8 cellular contexts compared by ENCODE assay signal in the genomic region with DNA sequence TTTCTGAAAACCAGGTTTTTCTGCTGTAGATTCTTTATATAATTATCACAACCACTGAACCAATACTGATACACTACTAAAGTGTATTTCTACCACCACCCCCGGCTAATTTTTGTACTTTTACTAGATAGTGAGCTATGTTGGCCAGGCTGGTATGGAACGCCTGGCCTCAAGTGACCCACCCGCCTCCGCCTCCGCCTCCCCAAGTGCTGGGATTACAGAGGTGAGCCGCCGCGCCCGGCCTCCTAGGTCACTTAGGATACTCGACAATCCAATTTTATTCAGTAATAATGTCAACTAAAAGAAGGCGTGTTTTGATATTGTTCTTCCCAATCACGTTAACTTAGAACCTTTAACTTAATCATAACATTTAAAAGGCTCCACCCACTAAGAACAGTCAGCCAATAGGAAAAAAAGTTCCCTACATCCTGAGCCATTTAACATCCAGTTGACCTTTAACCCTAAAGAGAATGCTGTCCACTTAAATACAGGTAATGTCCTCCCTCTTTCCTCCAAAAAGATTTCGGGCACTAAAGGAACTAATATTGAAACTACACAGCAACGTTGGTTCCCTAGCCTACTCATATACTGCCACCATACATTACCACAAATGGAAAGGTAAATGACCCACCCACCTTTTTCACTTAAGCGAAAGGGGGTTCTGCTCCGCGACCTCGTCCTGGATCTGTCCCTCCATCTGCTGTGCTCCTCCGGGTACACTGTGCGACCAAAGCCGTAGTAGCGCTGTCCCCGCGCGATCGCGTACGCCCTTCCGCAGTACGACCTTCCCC. TPM values are rescaled to one million over a fixed set of nuclear protein-coding genes. Genes with fewer than 3 reads are reported as not detected.
DNase-seq lines count a peak whose midpoint lies in the region; ATAC-seq lines count a peak whose summit lies in the region.

No MANE protein-coding gene starts in this region.

- peak overlapping the region; percentile 97 for H3K27ac ChIP-seq in epithelial cell of prostate

- H3K27me3 Mint-ChIP-seq in activated naive CD4-positive, alpha-beta T cell treated with anti-CD3 and anti-CD28 coated beads, Interleukin-2, amount 50 U/mL, for 24 hours = no peaks in the 10 kb centered on the region
- H3K27me3 Mint-ChIP-seq in naive thymus-derived CD8-positive, alpha-beta T cell = peaks cover 0 to 4% (median 0%) of the 10 kb centered on the region in 5 donors

- peaks cover 55% of the 10 kb centered on the region for H3K4me1 Mint-ChIP-seq in activated naive CD4-positive, alpha-beta T cell treated with anti-CD3 and anti-CD28 coated beads, Interleukin-2, amount 50 U/mL, for 24 hours
- peaks cover 20 to 64% (median 59%) of the 10 kb centered on the region in 4 donors for H3K4me1 Mint-ChIP-seq in naive thymus-derived CD8-positive, alpha-beta T cell

- ATAC-seq in naive thymus-derived CD8-positive, alpha-beta T cell = peak in 1 of 2 donors; percentile 8

- POLR2A ChIA-PET in naive thymus-derived CD8-positive, alpha-beta T cell (lab: Charles Lee) = interaction anchor here (0.7 to 9.3 kb wide), 4 partner anchors 10 to 1619 kb away, joined by 3 to 187 read pairs (median 7); a partner anchor contains a TSS

- H3K9me3 Mint-ChIP-seq in activated naive CD4-positive, alpha-beta T cell treated with anti-CD3 and anti-CD28 coated beads, Interleukin-2, amount 50 U/mL, for 24 hours = no peaks in the 10 kb centered on the region
- peaks cover 0 to 2% (median 0%) of the 10 kb centered on the region in 9 donors for H3K9me3 Mint-ChIP-seq in naive thymus-derived CD8-positive, alpha-beta T cell

- DNase-seq in activated naive CD4-positive, alpha-beta T cell (lab: John Stamatoyannopoulos, UW) = no peak
- DNase-seq in RPMI7951 (ENCODE audit: low read depth) = peak; percentile 42
- DNase-seq in epithelial cell of prostate (ENCODE audit: low read depth, low spot score) = no peak
- DNase-seq in naive thymus-derived CD8-positive, alpha-beta T cell = peak in 1 of 10 donors; percentile 14
- DNase-seq in DMS79 treated with DMSO at 0.1 percent for 48 hours (lab: John Stamatoyannopoulos, UW) = no peak
- no peak for DNase-seq in NCI-H2107 (lab: John Stamatoyannopoulos, UW)
- no peak for DNase-seq in anterior cingulate cortex (lab: John Stamatoyannopoulos, UW)

- peaks cover 22% of the 10 kb centered on the region for H3K36me3 Mint-ChIP-seq in activated naive CD4-positive, alpha-beta T cell treated with anti-CD3 and anti-CD28 coated beads, Interleukin-2, amount 50 U/mL, for 24 hours
- H3K36me3 Mint-ChIP-seq in naive thymus-derived CD8-positive, alpha-beta T cell = peaks cover 8 to 63% (median 28%) of the 10 kb centered on the region in 3 donors

- peak overlapping the region; percentile 97 for H3K27ac Mint-ChIP-seq in activated naive CD4-positive, alpha-beta T cell treated with anti-CD3 and anti-CD28 coated beads, Interleukin-2, amount 50 U/mL, for 24 hours
- H3K27ac Mint-ChIP-seq in naive thymus-derived CD8-positive, alpha-beta T cell = peak overlapping the region; percentile 99 to 100 (median 100)

- H3K4me3 Mint-ChIP-seq in activated naive CD4-positive, alpha-beta T cell treated with anti-CD3 and anti-CD28 coated beads, Interleukin-2, amount 50 U/mL, for 24 hours = peak overlapping the region; percentile 97
- H3K4me3 Mint-ChIP-seq in naive thymus-derived CD8-positive, alpha-beta T cell = peak overlapping the region; percentile 94 to 100 (median 97)

RNA-seq across cellular contexts. Expression of a gene that starts 1.2 kb away (rescaled TPM):
- total RNA-seq in RPMI7951 (2014; rRNA removed; shearing (Covaris generic)) = 57.9 and 59.5 TPM in 2 replicates
- 100 to 1,000 TPM; 401 TPM for total RNA-seq in naive thymus-derived CD8-positive, alpha-beta T cell
- 10 to 100 TPM; 29.8 to 40.5 (median 33.2) TPM for polyA plus RNA-seq in naive thymus-derived CD8-positive, alpha-beta T cell

RNA-seq across cellular contexts. Expression of a gene that starts 13.7 kb away (rescaled TPM):
- total RNA-seq in RPMI7951 (2014; rRNA removed; shearing (Covaris generic)) = 58.1 and 66.8 TPM in 2 replicates
- 10 to 100 TPM; 78.7 to 87.6 TPM for total RNA-seq in naive thymus-derived CD8-positive, alpha-beta T cell
- 10 to 100 TPM; 69.1 to 78.6 (median 75.2) TPM for polyA plus RNA-seq in naive thymus-derived CD8-positive, alpha-beta T cell

RNA-seq across cellular contexts. Expression of a gene that starts 26.3 kb away (rescaled TPM):
- total RNA-seq in RPMI7951 (2014; rRNA removed; shearing (Covaris generic)) = not detected in 2 replicates
- not detected for total RNA-seq in naive thymus-derived CD8-positive, alpha-beta T cell
- polyA plus RNA-seq in naive thymus-derived CD8-positive, alpha-beta T cell = under 1 TPM in 2 of 3 donors, not detected in 1; 0.11 to 0.12 TPM
